Comparison of ENCODE assay signal across 1 cellular context in the genomic region with DNA sequence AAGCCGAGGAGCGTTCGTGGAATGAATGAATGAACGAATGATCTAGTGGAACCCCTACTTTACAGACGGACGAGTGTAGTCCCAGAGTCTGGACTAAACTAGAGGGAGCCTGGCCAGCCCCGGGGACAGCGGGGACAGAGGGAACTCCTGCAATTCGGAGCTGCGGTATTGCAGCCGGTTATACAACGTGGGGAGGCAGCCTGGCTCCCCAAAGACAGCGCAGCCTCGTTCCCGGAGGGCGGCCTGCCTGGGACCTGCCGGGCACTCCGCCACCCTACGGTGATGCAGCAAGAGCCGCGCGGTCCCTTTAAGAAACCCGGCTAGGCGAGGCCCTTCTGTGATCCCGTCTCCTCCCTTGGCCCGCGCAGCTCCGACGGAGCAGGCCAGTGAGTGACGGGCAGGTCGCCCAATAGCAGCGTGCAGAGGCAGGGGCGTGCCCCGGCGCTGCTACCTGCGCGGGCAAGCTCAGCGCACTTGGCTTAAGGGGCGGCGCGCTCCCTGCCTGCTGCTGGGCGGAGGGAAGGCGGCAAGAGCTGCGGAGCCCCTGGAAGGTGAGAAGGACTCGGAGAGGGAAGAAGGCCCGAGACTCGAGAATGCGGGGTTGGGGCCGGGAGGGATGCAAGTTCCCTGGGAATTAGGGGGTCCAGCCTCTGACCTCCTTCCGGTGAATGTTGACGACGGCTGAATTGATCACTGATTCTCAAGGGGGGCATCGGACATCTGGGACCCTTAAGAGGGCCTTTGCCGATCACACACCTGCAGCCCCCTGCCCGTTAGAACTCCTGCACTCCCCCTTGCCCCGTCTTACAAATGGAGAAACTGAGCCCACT.
A peak's percentile ranks its signal among the peaks of the same experiment; 100 is the strongest.
TF ChIP-seq lines count a peak whose summit lies in the region.

TSS of gene ABCA7 (plus strand) at position 462 of the 830 bp plus-strand sequence. CDS start 1,255 bp downstream, outside the sequence.

TF ChIP-seq in HEK293, 187 proteins besides CTCF, POLR2A, EP300 and RAD21 (continued from another document and continues in another):
- TF ChIP-seq PBX3 (CRISPR knock-in tag; IDR thresholded peaks at IDR 0.05) (peak; percentile 100), ZNF677 (tag by site-specific recombination; IDR thresholded peaks at IDR 0.05) (no peak), ZBTB17 (tag by site-specific recombination; IDR thresholded peaks at IDR 0.05) (peak; percentile 57), ZNF776 (tag by site-specific recombination; IDR thresholded peaks at IDR 0.05; ENCODE audit: borderline replicate concordance) (no peak), ZNF707 (tag by site-specific recombination; IDR thresholded peaks at IDR 0.05) (no peak), ZBTB7A (tag by site-specific recombination; IDR thresholded peaks at IDR 0.05; ENCODE audit: low read depth) (peak; percentile 83), BCL11B (tag by site-specific recombination; IDR thresholded peaks at IDR 0.05; ENCODE audit: low read depth) (peak; percentile 59; the same call in 1 of the 2 replicates), ZNF48 (tag by site-specific recombination; IDR thresholded peaks at IDR 0.05) (no peak), ZNF362 (tag by site-specific recombination; IDR thresholded peaks at IDR 0.05) (no peak), ZNF423 (tag by site-specific recombination; IDR thresholded peaks at IDR 0.05) (no peak), ZNF777 (tag by site-specific recombination; IDR thresholded peaks at IDR 0.05; ENCODE audit: borderline replicate concordance) (no peak), HOXA7 (CRISPR knock-in tag; IDR thresholded peaks at IDR 0.05; ENCODE audit: borderline replicate concordance) (no peak), ZNF830 (tag by site-specific recombination; IDR thresholded peaks at IDR 0.05; ENCODE audit: low read depth) (no peak), ZNF560 (tag by site-specific recombination; IDR thresholded peaks at IDR 0.05; ENCODE audit: borderline replicate concordance) (no peak), ZNF169 (tag by site-specific recombination; IDR thresholded peaks at IDR 0.05) (no peak), ZNF292 (tag by site-specific recombination; IDR thresholded peaks at IDR 0.05; ENCODE audit: borderline replicate concordance, low read depth) (peak; percentile 5; the same call in 1 of the 2 replicates), PRDM4 (tag by site-specific recombination; IDR thresholded peaks at IDR 0.05) (peak; percentile 51; the same call in 1 of the 2 replicates), ZNF660 (tag by site-specific recombination; IDR thresholded peaks at IDR 0.05) (no peak), MEIS1 (CRISPR knock-in tag; IDR thresholded peaks at IDR 0.05; ENCODE audit: borderline replicate concordance) (no peak), ZNF248 (tag by site-specific recombination; IDR thresholded peaks at IDR 0.05) (no peak), OSR2 (tag by site-specific recombination; IDR thresholded peaks at IDR 0.05) (peak; percentile 85), ZNF596 (tag by site-specific recombination; IDR thresholded peaks at IDR 0.05) (no peak), ZNF488 (tag by site-specific recombination; IDR thresholded peaks at IDR 0.05) (no peak), ZNF16 (tag by site-specific recombination; IDR thresholded peaks at IDR 0.05; ENCODE audit: low read depth) (no peak), ZFP3 (tag by site-specific recombination; IDR thresholded peaks at IDR 0.05; ENCODE audit: low read depth) (no peak), KLF16 (tag by site-specific recombination; IDR thresholded peaks at IDR 0.05) (peak; percentile 97), ZNF747 (tag by site-specific recombination; IDR thresholded peaks at IDR 0.05) (no peak), ZNF544 (tag by site-specific recombination; IDR thresholded peaks at IDR 0.05) (no peak), ZNF626 (tag by site-specific recombination; IDR thresholded peaks at IDR 0.05) (no peak), KLF7 (tag by site-specific recombination; IDR thresholded peaks at IDR 0.05; ENCODE audit: borderline replicate concordance) (peak; percentile 53; the same call in 1 of the 2 replicates), ZFHX2 (tag by site-specific recombination; conservative IDR thresholded peaks at IDR 0.05) (peak; percentile 38), ZNF146 (tag by site-specific recombination; IDR thresholded peaks at IDR 0.05) (no peak), ZNF133 (tag by site-specific recombination; IDR thresholded peaks at IDR 0.05) (no peak), ZNF600 (tag by site-specific recombination; IDR thresholded peaks at IDR 0.05) (peak; percentile 72), ZNF280C (tag by site-specific recombination; IDR thresholded peaks at IDR 0.05) (no peak), ZNF24 (tag by site-specific recombination; IDR thresholded peaks at IDR 0.05) (peak; percentile 99), ZNF791 (tag by site-specific recombination; IDR thresholded peaks at IDR 0.05) (no peak), ZBTB8A (tag by site-specific recombination; IDR thresholded peaks at IDR 0.05) (peak; percentile 90), ZNF571 (tag by site-specific recombination; IDR thresholded peaks at IDR 0.05) (no peak), EGR2 (tag by site-specific recombination; IDR thresholded peaks at IDR 0.05; ENCODE audit: low read depth) (0 out of 2 replicates have a peak, but pooled peaks have one; percentile 9), ZNF214 (tag by site-specific recombination; IDR thresholded peaks at IDR 0.05; ENCODE audit: borderline replicate concordance) (no peak), ZNF785 (tag by site-specific recombination; IDR thresholded peaks at IDR 0.05) (no peak), KLF10 (tag by site-specific recombination; IDR thresholded peaks at IDR 0.05) (peak; percentile 90), ZBTB48 (tag by site-specific recombination; IDR thresholded peaks at IDR 0.05) (peak; percentile 92)
- TF ChIP-seq, protein P1, sequence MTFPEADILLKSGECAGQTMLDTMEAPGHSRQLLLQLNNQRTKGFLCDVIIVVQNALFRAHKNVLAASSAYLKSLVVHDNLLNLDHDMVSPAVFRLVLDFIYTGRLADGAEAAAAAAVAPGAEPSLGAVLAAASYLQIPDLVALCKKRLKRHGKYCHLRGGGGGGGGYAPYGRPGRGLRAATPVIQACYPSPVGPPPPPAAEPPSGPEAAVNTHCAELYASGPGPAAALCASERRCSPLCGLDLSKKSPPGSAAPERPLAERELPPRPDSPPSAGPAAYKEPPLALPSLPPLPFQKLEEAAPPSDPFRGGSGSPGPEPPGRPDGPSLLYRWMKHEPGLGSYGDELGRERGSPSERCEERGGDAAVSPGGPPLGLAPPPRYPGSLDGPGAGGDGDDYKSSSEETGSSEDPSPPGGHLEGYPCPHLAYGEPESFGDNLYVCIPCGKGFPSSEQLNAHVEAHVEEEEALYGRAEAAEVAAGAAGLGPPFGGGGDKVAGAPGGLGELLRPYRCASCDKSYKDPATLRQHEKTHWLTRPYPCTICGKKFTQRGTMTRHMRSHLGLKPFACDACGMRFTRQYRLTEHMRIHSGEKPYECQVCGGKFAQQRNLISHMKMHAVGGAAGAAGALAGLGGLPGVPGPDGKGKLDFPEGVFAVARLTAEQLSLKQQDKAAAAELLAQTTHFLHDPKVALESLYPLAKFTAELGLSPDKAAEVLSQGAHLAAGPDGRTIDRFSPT (tag by site-specific recombination; IDR thresholded peaks at IDR 0.05) = peak; percentile 94
- TF ChIP-seq, protein P2, sequence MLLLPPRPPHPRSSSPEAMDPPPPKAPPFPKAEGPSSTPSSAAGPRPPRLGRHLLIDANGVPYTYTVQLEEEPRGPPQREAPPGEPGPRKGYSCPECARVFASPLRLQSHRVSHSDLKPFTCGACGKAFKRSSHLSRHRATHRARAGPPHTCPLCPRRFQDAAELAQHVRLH (tag by site-specific recombination; IDR thresholded peaks at IDR 0.05) = no peak
- TF ChIP-seq, protein P3, sequence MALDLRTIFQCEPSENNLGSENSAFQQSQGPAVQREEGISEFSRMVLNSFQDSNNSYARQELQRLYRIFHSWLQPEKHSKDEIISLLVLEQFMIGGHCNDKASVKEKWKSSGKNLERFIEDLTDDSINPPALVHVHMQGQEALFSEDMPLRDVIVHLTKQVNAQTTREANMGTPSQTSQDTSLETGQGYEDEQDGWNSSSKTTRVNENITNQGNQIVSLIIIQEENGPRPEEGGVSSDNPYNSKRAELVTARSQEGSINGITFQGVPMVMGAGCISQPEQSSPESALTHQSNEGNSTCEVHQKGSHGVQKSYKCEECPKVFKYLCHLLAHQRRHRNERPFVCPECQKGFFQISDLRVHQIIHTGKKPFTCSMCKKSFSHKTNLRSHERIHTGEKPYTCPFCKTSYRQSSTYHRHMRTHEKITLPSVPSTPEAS (tag by site-specific recombination; IDR thresholded peaks at IDR 0.05) = no peak
- TF ChIP-seq, protein P4, sequence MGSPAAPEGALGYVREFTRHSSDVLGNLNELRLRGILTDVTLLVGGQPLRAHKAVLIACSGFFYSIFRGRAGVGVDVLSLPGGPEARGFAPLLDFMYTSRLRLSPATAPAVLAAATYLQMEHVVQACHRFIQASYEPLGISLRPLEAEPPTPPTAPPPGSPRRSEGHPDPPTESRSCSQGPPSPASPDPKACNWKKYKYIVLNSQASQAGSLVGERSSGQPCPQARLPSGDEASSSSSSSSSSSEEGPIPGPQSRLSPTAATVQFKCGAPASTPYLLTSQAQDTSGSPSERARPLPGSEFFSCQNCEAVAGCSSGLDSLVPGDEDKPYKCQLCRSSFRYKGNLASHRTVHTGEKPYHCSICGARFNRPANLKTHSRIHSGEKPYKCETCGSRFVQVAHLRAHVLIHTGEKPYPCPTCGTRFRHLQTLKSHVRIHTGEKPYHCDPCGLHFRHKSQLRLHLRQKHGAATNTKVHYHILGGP (tag by site-specific recombination; IDR thresholded peaks at IDR 0.05) = no peak
- TF ChIP-seq, protein P5, sequence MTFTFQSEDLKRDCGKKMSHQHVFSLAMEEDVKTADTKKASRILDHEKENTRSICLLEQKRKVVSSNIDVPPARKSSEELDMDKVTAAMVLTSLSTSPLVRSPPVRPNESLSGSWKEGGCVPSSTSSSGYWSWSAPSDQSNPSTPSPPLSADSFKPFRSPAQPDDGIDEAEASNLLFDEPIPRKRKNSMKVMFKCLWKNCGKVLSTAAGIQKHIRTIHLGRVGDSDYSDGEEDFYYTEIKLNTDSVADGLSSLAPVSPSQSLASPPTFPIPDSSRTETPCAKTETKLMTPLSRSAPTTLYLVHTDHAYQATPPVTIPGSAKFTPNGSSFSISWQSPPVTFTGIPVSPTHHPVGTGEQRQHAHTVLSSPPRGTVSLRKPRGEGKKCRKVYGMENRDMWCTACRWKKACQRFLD (tag by site-specific recombination; IDR thresholded peaks at IDR 0.05) = no peak
